ENCODE assay signal across 17 cellular contexts in genomic region chr11:132535830-132536229, GRCh38.
A peak's percentile ranks its signal among the peaks of the same experiment; 100 is the strongest.
DNase-seq lines count a peak whose midpoint lies in the region; ATAC-seq and TF ChIP-seq lines count a peak whose summit lies in the region.
"Had no signal": no experiment of that assay in that cellular context is flagged by ENCODE, and none has a peak within 500 bp of the region (broad histone marks: within the 10 kb centered on the region; RNA-seq: fewer than 3 reads in every experiment).

No MANE protein-coding gene starts in this region.

- ATAC-seq in foreskin keratinocyte (peak; percentile 10), HG03108 (IDR thresholded peaks at IDR 0.05; ENCODE audit: unreplicated experiment) (no peak)
- ATAC-seq in activated T-helper 17 cell treated with anti-CD3 and anti-CD28 coated beads, Interleukin-2, amount 50 U/mL, for 72 hours (replicated peaks): no peak
- ATAC-seq in stimulated activated naive CD8-positive, alpha-beta T cell treated with anti-CD3 and anti-CD28 coated beads, Interleukin-15, Interleukin-2, amounts not matched to agents 100 U/mL and 50 U/mL, for 24 hours: no peak
- ATAC-seq: GM12878, HCT116 had no signal

- H3K36me3 Mint-ChIP-seq in activated T-helper 17 cell treated with anti-CD3 and anti-CD28 coated beads, Interleukin-2, amount 50 U/mL, for 72 hours (ENCODE audit: low read depth): no peaks in the 10 kb centered on the region

- H3K9me3 Mint-ChIP-seq in activated T-helper 17 cell treated with anti-CD3 and anti-CD28 coated beads, Interleukin-2, amount 50 U/mL, for 72 hours: no peaks in the 10 kb centered on the region
- H3K9me3 Mint-ChIP-seq: T-helper 1 cell treated with Interleukin-12 subunit alpha and Interleukin-12 subunit beta and Interleukin-4 antibody, amounts not matched to agents 30 μg/mL and 1 μg/mL, for 36 hours had no signal

- H3K27ac ChIP-seq in foreskin keratinocyte: no peak overlapping the region
- H3K27ac ChIP-seq: GM23248, HL-60 had no signal

- TF ChIP-seq CTCF in foreskin keratinocyte (conservative IDR thresholded peaks at IDR 0.05): no peak

- H3K27me3 Mint-ChIP-seq in activated T-helper 17 cell treated with anti-CD3 and anti-CD28 coated beads, Interleukin-2, amount 50 U/mL, for 72 hours: peaks cover 4% of the 10 kb centered on the region

- no peaks in the 10 kb centered on the region for H3K4me1 ChIP-seq in foreskin keratinocyte

- DNase-seq in DMS153 (lab: John Stamatoyannopoulos, UW) (peak; percentile 11), DMS53 treated with DMSO at 0.1 percent for 48 hours (lab: John Stamatoyannopoulos, UW; ENCODE audit: unreplicated experiment) (peak; percentile 24), NCI-H345 treated with DMSO at 0.1 percent for 48 hours (lab: John Stamatoyannopoulos, UW; ENCODE audit: unreplicated experiment) (peak; percentile 46), foreskin keratinocyte (peak in 1 of 2 donors; percentile 38)
- no peak for DNase-seq in stimulated activated naive CD8-positive, alpha-beta T cell treated with anti-CD3 and anti-CD28 coated beads, Interleukin-15, Interleukin-2, amounts not matched to agents 100 U/mL and 50 U/mL, for 24 hours
- DNase-seq: DND-41, GM23248, KBM-7, NCI-H1694 treated with DMSO at 0.1 percent for 48 hours, NCI-H2171, OCI-M1 had no signal

- H3K27ac Mint-ChIP-seq in activated T-helper 17 cell treated with anti-CD3 and anti-CD28 coated beads, Interleukin-2, amount 50 U/mL, for 72 hours: no peak overlapping the region
- H3K27ac Mint-ChIP-seq: T-helper 1 cell treated with Interleukin-12 subunit alpha and Interleukin-12 subunit beta and Interleukin-4 antibody, amounts not matched to agents 30 μg/mL and 1 μg/mL, for 36 hours had no signal

- no peaks in the 10 kb centered on the region for H3K4me1 Mint-ChIP-seq in activated T-helper 17 cell treated with anti-CD3 and anti-CD28 coated beads, Interleukin-2, amount 50 U/mL, for 72 hours

- no peaks in the 10 kb centered on the region for H3K27me3 ChIP-seq in foreskin keratinocyte

- no peak overlapping the region for H3K4me3 Mint-ChIP-seq in activated T-helper 17 cell treated with anti-CD3 and anti-CD28 coated beads, Interleukin-2, amount 50 U/mL, for 72 hours
- H3K4me3 Mint-ChIP-seq: T-helper 1 cell treated with Interleukin-12 subunit alpha and Interleukin-12 subunit beta and Interleukin-4 antibody, amounts not matched to agents 30 μg/mL and 1 μg/mL, for 36 hours had no signal
